ENCODE assay signal across 9 cellular contexts in genomic region chr16:1102921-1103648, GRCh38. TPM values are rescaled to one million over a fixed set of nuclear protein-coding genes. Genes with fewer than 3 reads are reported as not detected.
A peak's percentile ranks its signal among the peaks of the same experiment; 100 is the strongest.
DNase-seq lines count a peak whose midpoint lies in the region; ATAC-seq and TF ChIP-seq lines count a peak whose summit lies in the region.
"Had no signal": no experiment of that assay in that cellular context is flagged by ENCODE, and none has a peak within 500 bp of the region (broad histone marks: within the 10 kb centered on the region; RNA-seq: fewer than 3 reads in every experiment).

No MANE protein-coding gene starts in this region.

- peak overlapping the region; percentile 22 for H3K4me3 Mint-ChIP-seq in mesothelial cell of epicardium

- 0 out of 2 replicates have a peak overlapping the region, but pooled peaks have one; percentile 48 for H2AFZ ChIP-seq in MM.1S (ENCODE audit: low read length)

- H3K4me2 ChIP-seq in MM.1S (ENCODE audit: low read depth, low read length): peak overlapping the region; percentile 63; the same call in 1 of the 2 replicates

- H3K27me3 Mint-ChIP-seq in mesothelial cell of epicardium (ENCODE audit: low read depth): peaks cover 27% of the 10 kb centered on the region

- H3K9me3 ChIP-seq in MM.1S (replicated peaks; ENCODE audit: insufficient read depth, low read length): no peaks in the 10 kb centered on the region

- H3K27ac Mint-ChIP-seq in mesothelial cell of epicardium: no peak overlapping the region

- H3K4me3 ChIP-seq in MM.1S (ENCODE audit: low read length): no peak overlapping the region; the same call in 1 of the 2 replicates
- H3K4me3 ChIP-seq: SK-N-MC had no signal

- no peaks in the 10 kb centered on the region for H3F3A ChIP-seq in MM.1S (ENCODE audit: insufficient read depth, low read length)

- H3K9me3 Mint-ChIP-seq in mesothelial cell of epicardium: no peaks in the 10 kb centered on the region

- no peaks in the 10 kb centered on the region for H3K4me1 ChIP-seq in MM.1S (ENCODE audit: low read length)

- no peak for ATAC-seq in HG03342 (IDR thresholded peaks at IDR 0.05; ENCODE audit: unreplicated experiment)

- no peak overlapping the region for H3K27ac ChIP-seq in MM.1S (ENCODE audit: low read length)
- H3K27ac ChIP-seq: SK-N-MC had no signal

- H3K36me3 Mint-ChIP-seq in mesothelial cell of epicardium: no peaks in the 10 kb centered on the region

- peaks cover 80% of the 10 kb centered on the region for H3K27me3 ChIP-seq in MM.1S (replicated peaks; ENCODE audit: insufficient read depth, low read length)

- H4K20me1 ChIP-seq in MM.1S (ENCODE audit: insufficient read depth, low read length): no peaks in the 10 kb centered on the region

- no peaks in the 10 kb centered on the region for H3K9me2 ChIP-seq in MM.1S (replicated peaks; ENCODE audit: insufficient read depth, low read length)

- no peaks in the 10 kb centered on the region for H3K4me1 Mint-ChIP-seq in mesothelial cell of epicardium

- TF ChIP-seq CTCF in MM.1S (IDR thresholded peaks at IDR 0.05; ENCODE audit: low read length): peak; percentile 54
- TF ChIP-seq CTCF in mesothelial cell of epicardium (IDR thresholded peaks at IDR 0.05; ENCODE audit: unreplicated experiment): peak; percentile 84

- no peaks in the 10 kb centered on the region for H3K36me3 ChIP-seq in MM.1S (replicated peaks; ENCODE audit: insufficient read depth, low read length)

- DNase-seq in EH (ENCODE audit: low read depth) (peak; percentile 42), MM.1S (peak; percentile 54), mesothelial cell of epicardium (ENCODE audit: low spot score in 2 of 2, unreplicated experiment in 2 of 2) (peak; percentile 57 to 83), amniotic stem cell (lab: John Stamatoyannopoulos, UW) (no peak)
- peak; percentile 42 to 62 for DNase-seq in activated CD4-positive, alpha-beta T cell treated with anti-CD3 and anti-CD28 coated beads, Interleukin-2, amount 50 U/mL, for 24 hours (ENCODE audit: low read depth in 1 of 2, low spot score in 1 of 2)
- peak; percentile 54 for DNase-seq in effector CD4-positive, alpha-beta T cell
- DNase-seq in stimulated activated CD8-positive, alpha-beta memory T cell treated with anti-CD3 and anti-CD28 coated beads, Interleukin-4, amount 100 ng/mL, for 1 hour (ENCODE audit: low read depth in 2 of 2, low spot score in 1 of 2): peak; percentile 31 to 34

- no peak overlapping the region for H3K9ac ChIP-seq in MM.1S (ENCODE audit: low read length)

- H3K79me2 ChIP-seq in MM.1S (ENCODE audit: low read length): no peaks in the 10 kb centered on the region

RNA-seq across cellular contexts. Expression of gene C1QTNF8, which starts 7.0 kb away (rescaled TPM):
- 0.20 TPM in 1 of 3 replicates, not detected in the others for total RNA-seq in mesothelial cell of epicardium

RNA-seq across cellular contexts. Expression of gene SSTR5, which starts 30.5 kb away (rescaled TPM):
- total RNA-seq in mesothelial cell of epicardium: not detected in 3 replicates

RNA-seq across cellular contexts. Expression of gene CACNA1H, which starts 49.8 kb away (rescaled TPM):
- total RNA-seq in mesothelial cell of epicardium: 40.8 to 49.1 TPM (median 41.8 TPM) in 3 replicates
